Comparison of ENCODE assay signal across 1 cellular context in genomic region chr14:76205708-76206107, GRCh38.
TF ChIP-seq lines count a peak whose summit lies in the region.

No MANE protein-coding gene starts in this region.

TF ChIP-seq in GM12878, 131 proteins besides CTCF, POLR2A, EP300 and RAD21 (continued from another document and continues in another):
- no peak for TF ChIP-seq E2F4 (IDR thresholded peaks at IDR 0.05; ENCODE audit: low read depth, low read length)
- TF ChIP-seq ZNF384 (IDR thresholded peaks at IDR 0.05; ENCODE audit: borderline replicate concordance, low read depth, low read length), result no peak
- TF ChIP-seq, protein P1, sequence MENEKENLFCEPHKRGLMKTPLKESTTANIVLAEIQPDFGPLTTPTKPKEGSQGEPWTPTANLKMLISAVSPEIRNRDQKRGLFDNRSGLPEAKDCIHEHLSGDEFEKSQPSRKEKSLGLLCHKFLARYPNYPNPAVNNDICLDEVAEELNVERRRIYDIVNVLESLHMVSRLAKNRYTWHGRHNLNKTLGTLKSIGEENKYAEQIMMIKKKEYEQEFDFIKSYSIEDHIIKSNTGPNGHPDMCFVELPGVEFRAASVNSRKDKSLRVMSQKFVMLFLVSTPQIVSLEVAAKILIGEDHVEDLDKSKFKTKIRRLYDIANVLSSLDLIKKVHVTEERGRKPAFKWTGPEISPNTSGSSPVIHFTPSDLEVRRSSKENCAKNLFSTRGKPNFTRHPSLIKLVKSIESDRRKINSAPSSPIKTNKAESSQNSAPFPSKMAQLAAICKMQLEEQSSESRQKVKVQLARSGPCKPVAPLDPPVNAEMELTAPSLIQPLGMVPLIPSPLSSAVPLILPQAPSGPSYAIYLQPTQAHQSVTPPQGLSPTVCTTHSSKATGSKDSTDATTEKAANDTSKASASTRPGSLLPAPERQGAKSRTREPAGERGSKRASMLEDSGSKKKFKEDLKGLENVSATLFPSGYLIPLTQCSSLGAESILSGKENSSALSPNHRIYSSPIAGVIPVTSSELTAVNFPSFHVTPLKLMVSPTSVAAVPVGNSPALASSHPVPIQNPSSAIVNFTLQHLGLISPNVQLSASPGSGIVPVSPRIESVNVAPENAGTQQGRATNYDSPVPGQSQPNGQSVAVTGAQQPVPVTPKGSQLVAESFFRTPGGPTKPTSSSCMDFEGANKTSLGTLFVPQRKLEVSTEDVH (IDR thresholded peaks at IDR 0.05; ENCODE audit: low read depth, partially characterized antibody), result no peak
- TF ChIP-seq TCF3 (IDR thresholded peaks at IDR 0.05; ENCODE audit: borderline replicate concordance, insufficient read depth, low read depth, low read length), result no peak
- TF ChIP-seq, protein P2, sequence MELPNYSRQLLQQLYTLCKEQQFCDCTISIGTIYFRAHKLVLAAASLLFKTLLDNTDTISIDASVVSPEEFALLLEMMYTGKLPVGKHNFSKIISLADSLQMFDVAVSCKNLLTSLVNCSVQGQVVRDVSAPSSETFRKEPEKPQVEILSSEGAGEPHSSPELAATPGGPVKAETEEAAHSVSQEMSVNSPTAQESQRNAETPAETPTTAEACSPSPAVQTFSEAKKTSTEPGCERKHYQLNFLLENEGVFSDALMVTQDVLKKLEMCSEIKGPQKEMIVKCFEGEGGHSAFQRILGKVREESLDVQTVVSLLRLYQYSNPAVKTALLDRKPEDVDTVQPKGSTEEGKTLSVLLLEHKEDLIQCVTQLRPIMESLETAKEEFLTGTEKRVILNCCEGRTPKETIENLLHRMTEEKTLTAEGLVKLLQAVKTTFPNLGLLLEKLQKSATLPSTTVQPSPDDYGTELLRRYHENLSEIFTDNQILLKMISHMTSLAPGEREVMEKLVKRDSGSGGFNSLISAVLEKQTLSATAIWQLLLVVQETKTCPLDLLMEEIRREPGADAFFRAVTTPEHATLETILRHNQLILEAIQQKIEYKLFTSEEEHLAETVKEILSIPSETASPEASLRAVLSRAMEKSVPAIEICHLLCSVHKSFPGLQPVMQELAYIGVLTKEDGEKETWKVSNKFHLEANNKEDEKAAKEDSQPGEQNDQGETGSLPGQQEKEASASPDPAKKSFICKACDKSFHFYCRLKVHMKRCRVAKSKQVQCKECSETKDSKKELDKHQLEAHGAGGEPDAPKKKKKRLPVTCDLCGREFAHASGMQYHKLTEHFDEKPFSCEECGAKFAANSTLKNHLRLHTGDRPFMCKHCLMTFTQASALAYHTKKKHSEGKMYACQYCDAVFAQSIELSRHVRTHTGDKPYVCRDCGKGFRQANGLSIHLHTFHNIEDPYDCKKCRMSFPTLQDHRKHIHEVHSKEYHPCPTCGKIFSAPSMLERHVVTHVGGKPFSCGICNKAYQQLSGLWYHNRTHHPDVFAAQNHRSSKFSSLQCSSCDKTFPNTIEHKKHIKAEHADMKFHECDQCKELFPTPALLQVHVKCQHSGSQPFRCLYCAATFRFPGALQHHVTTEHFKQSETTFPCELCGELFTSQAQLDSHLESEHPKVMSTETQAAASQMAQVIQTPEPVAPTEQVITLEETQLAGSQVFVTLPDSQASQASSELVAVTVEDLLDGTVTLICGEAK (IDR thresholded peaks at IDR 0.05; ENCODE audit: borderline replicate concordance), result no peak
- no peak for TF ChIP-seq YBX1 (IDR thresholded peaks at IDR 0.05)
- TF ChIP-seq FOS (IDR thresholded peaks at IDR 0.05; ENCODE audit: borderline replicate concordance, extremely low read depth, insufficient read length), result no peak
- TF ChIP-seq TCF12 (IDR thresholded peaks at IDR 0.05; ENCODE audit: low read depth, low read length), result no peak
- TF ChIP-seq CBFB (IDR thresholded peaks at IDR 0.05; ENCODE audit: low read depth), result no peak
- TF ChIP-seq PBX3 (IDR thresholded peaks at IDR 0.05; ENCODE audit: insufficient replicate concordance, low read depth, low read length), result no peak
- TF ChIP-seq RCOR1 (conservative IDR thresholded peaks at IDR 0.05; ENCODE audit: low read depth, low read length), result no peak
- TF ChIP-seq NFIC (IDR thresholded peaks at IDR 0.05; ENCODE audit: low read depth, low read length), result peak; percentile 57
- TF ChIP-seq FOXK2 (IDR thresholded peaks at IDR 0.05), result no peak
- no peak for TF ChIP-seq GABPA (IDR thresholded peaks at IDR 0.05; ENCODE audit: low read depth)
- no peak for TF ChIP-seq PRDM15 (CRISPR knock-in tag; IDR thresholded peaks at IDR 0.05)
- TF ChIP-seq E4F1 (IDR thresholded peaks at IDR 0.05; ENCODE audit: borderline replicate concordance, partially characterized antibody), result no peak
- no peak for TF ChIP-seq TBL1XR1 (IDR thresholded peaks at IDR 0.05; ENCODE audit: low read depth, low read length)
- TF ChIP-seq IKZF1 (conservative IDR thresholded peaks at IDR 0.05), result peak; percentile 35; the same call in 1 of the 2 replicates
- TF ChIP-seq RB1 (IDR thresholded peaks at IDR 0.05; ENCODE audit: borderline replicate concordance), result no peak
- TF ChIP-seq, protein P3, sequence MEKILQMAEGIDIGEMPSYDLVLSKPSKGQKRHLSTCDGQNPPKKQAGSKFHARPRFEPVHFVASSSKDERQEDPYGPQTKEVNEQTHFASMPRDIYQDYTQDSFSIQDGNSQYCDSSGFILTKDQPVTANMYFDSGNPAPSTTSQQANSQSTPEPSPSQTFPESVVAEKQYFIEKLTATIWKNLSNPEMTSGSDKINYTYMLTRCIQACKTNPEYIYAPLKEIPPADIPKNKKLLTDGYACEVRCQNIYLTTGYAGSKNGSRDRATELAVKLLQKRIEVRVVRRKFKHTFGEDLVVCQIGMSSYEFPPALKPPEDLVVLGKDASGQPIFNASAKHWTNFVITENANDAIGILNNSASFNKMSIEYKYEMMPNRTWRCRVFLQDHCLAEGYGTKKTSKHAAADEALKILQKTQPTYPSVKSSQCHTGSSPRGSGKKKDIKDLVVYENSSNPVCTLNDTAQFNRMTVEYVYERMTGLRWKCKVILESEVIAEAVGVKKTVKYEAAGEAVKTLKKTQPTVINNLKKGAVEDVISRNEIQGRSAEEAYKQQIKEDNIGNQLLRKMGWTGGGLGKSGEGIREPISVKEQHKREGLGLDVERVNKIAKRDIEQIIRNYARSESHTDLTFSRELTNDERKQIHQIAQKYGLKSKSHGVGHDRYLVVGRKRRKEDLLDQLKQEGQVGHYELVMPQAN (conservative IDR thresholded peaks at IDR 0.05), result no peak
- no peak for TF ChIP-seq RFX5 (IDR thresholded peaks at IDR 0.05; ENCODE audit: low read depth, low read length)
- TF ChIP-seq STAT3 (IDR thresholded peaks at IDR 0.05; ENCODE audit: low read depth, low read length), result no peak
- peak; percentile 70 for TF ChIP-seq BCL3 (IDR thresholded peaks at IDR 0.05; ENCODE audit: borderline replicate concordance, insufficient read depth, low read depth, low read length, poor library complexity, severe bottlenecking)
- TF ChIP-seq, protein P4, sequence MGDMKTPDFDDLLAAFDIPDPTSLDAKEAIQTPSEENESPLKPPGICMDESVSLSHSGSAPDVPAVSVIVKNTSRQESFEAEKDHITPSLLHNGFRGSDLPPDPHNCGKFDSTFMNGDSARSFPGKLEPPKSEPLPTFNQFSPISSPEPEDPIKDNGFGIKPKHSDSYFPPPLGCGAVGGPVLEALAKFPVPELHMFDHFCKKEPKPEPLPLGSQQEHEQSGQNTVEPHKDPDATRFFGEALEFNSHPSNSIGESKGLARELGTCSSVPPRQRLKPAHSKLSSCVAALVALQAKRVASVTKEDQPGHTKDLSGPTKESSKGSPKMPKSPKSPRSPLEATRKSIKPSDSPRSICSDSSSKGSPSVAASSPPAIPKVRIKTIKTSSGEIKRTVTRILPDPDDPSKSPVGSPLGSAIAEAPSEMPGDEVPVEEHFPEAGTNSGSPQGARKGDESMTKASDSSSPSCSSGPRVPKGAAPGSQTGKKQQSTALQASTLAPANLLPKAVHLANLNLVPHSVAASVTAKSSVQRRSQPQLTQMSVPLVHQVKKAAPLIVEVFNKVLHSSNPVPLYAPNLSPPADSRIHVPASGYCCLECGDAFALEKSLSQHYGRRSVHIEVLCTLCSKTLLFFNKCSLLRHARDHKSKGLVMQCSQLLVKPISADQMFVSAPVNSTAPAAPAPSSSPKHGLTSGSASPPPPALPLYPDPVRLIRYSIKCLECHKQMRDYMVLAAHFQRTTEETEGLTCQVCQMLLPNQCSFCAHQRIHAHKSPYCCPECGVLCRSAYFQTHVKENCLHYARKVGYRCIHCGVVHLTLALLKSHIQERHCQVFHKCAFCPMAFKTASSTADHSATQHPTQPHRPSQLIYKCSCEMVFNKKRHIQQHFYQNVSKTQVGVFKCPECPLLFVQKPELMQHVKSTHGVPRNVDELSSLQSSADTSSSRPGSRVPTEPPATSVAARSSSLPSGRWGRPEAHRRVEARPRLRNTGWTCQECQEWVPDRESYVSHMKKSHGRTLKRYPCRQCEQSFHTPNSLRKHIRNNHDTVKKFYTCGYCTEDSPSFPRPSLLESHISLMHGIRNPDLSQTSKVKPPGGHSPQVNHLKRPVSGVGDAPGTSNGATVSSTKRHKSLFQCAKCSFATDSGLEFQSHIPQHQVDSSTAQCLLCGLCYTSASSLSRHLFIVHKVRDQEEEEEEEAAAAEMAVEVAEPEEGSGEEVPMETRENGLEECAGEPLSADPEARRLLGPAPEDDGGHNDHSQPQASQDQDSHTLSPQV (IDR thresholded peaks at IDR 0.05), result 0 out of 2 replicates have a peak, but pooled peaks have one; percentile 23
- TF ChIP-seq NR2C1 (IDR thresholded peaks at IDR 0.05), result no peak
- TF ChIP-seq ETV6 (conservative IDR thresholded peaks at IDR 0.05 in 1 of 2, IDR thresholded peaks at IDR 0.05 in 1 of 2; ENCODE audit: borderline replicate concordance in 1 of 2, low read depth in 1 of 2), result no peak
- no peak for TF ChIP-seq IRF4 (IDR thresholded peaks at IDR 0.05; ENCODE audit: low read depth, low read length)
- no peak for TF ChIP-seq HCFC1 (IDR thresholded peaks at IDR 0.05; ENCODE audit: low read length)
